In genomic region chr15:78002996-78003395, GRCh38 we compare ENCODE assay signal across 18 cellular contexts.
DNase-seq lines count a peak whose midpoint lies in the region; ATAC-seq and TF ChIP-seq lines count a peak whose summit lies in the region.
"Had no signal": no experiment of that assay in that cellular context is flagged by ENCODE, and none has a peak within 500 bp of the region (broad histone marks: within the 10 kb centered on the region; RNA-seq: fewer than 3 reads in every experiment).

No MANE protein-coding gene starts in this region.

- CTCF ChIA-PET in naive thymus-derived CD4-positive, alpha-beta T cell (lab: Charles Lee), result interaction anchor here (0.6 kb wide), 1 partner anchor 93 kb away, joined by 3 read pairs; no protein-coding TSS in a partner anchor

- peak overlapping the region in 7 of 10 donors; percentile 5 to 68 (median 27) for H3K27ac Mint-ChIP-seq in naive thymus-derived CD8-positive, alpha-beta T cell
- peak overlapping the region in 2 of 9 donors; percentile 21 to 73 for H3K27ac Mint-ChIP-seq in naive thymus-derived CD4-positive, alpha-beta T cell
- H3K27ac Mint-ChIP-seq: stimulated activated naive B cell treated with anti-CD40 and anti-IgM and Interleukin-4, amounts not matched to agents 10 μg/mL and 1 μg/mL and 100 μg/mL, for 72 hours had no signal

- H3K27me3 Mint-ChIP-seq in naive thymus-derived CD8-positive, alpha-beta T cell, result no peaks in the 10 kb centered on the region
- no peaks in the 10 kb centered on the region for H3K27me3 Mint-ChIP-seq in naive thymus-derived CD4-positive, alpha-beta T cell
- H3K27me3 Mint-ChIP-seq: brain; stimulated activated naive B cell treated with anti-CD40 and anti-IgM and Interleukin-4, amounts not matched to agents 10 μg/mL and 1 μg/mL and 100 μg/mL, for 72 hours had no signal

- H3K36me3 Mint-ChIP-seq in naive thymus-derived CD8-positive, alpha-beta T cell, result peaks cover 0 to 83% (median 14%) of the 10 kb centered on the region in 3 donors
- H3K36me3 Mint-ChIP-seq in naive thymus-derived CD4-positive, alpha-beta T cell, result peaks cover 10 to 36% (median 14%) of the 10 kb centered on the region in 5 donors

- no peaks in the 10 kb centered on the region for H3K9me3 Mint-ChIP-seq in naive thymus-derived CD8-positive, alpha-beta T cell
- H3K9me3 Mint-ChIP-seq in naive thymus-derived CD4-positive, alpha-beta T cell, result no peaks in the 10 kb centered on the region
- H3K9me3 Mint-ChIP-seq: stimulated activated naive B cell treated with anti-CD40 and anti-IgM and Interleukin-4, amounts not matched to agents 10 μg/mL and 1 μg/mL and 100 μg/mL, for 72 hours had no signal

- no peaks in the 10 kb centered on the region for H3K27me3 ChIP-seq in naive thymus-derived CD4-positive, alpha-beta T cell (ENCODE audit: control insufficient read depth in 2 of 2, insufficient read depth in 2 of 2, low read length in 2 of 2)
- H3K27me3 ChIP-seq: spleen had no signal

- no peak overlapping the region for H3K4me3 ChIP-seq in naive thymus-derived CD4-positive, alpha-beta T cell (ENCODE audit: low read length)
- H3K4me3 ChIP-seq: spleen had no signal

- TF ChIP-seq CTCF in C4-2B (conservative IDR thresholded peaks at IDR 0.05), result no peak

- peaks cover 4 to 27% (median 15%) of the 10 kb centered on the region in 4 donors for H3K4me1 Mint-ChIP-seq in naive thymus-derived CD8-positive, alpha-beta T cell
- H3K4me1 Mint-ChIP-seq in naive thymus-derived CD4-positive, alpha-beta T cell, result peaks cover 0 to 41% (median 5%) of the 10 kb centered on the region in 7 donors

- intact Hi-C loops in naive thymus-derived CD4-positive, alpha-beta T cell (cut with micrococcal nuclease), result no loop called here

- H3K27ac ChIP-seq in C4-2B (peak overlapping the region; percentile 83), caudate nucleus (ENCODE audit: low read depth, low read length) (no peak overlapping the region)
- H3K27ac ChIP-seq in naive thymus-derived CD4-positive, alpha-beta T cell (ENCODE audit: low read depth, low read length), result no peak overlapping the region

- POLR2A ChIA-PET in naive thymus-derived CD8-positive, alpha-beta T cell (lab: Charles Lee), result no interaction called here
- POLR2A ChIA-PET in naive thymus-derived CD4-positive, alpha-beta T cell (lab: Charles Lee), result no interaction called here

- peak; percentile 23 for DNase-seq in NCI-H82 (lab: John Stamatoyannopoulos, UW)
- DNase-seq in NCI-H82 treated with DMSO at 0.1 percent for 48 hours (lab: John Stamatoyannopoulos, UW; ENCODE audit: unreplicated experiment), result no peak
- peak; percentile 57 for DNase-seq in NCI-H69 (lab: John Stamatoyannopoulos, UW)
- DNase-seq in naive thymus-derived CD8-positive, alpha-beta T cell, result no peak
- no peak for DNase-seq in naive thymus-derived CD4-positive, alpha-beta T cell
- DNase-seq in caudate nucleus (lab: John Stamatoyannopoulos, UW), result no peak
- DNase-seq in left lobe of liver (ENCODE audit: low spot score), result no peak
- DNase-seq: activated gamma-delta T cell; HCEC 1CT; Kasumi-1; NCI-H524 treated with DMSO at 0.1 percent for 48 hours; nucleus accumbens; retina; spleen; stimulated activated CD4-positive, alpha-beta T cell treated with anti-CD3 and anti-CD28 coated beads, Interleukin-4, amount 100 ng/mL, for 1 hour; stimulated activated naive B cell treated with anti-CD40 and anti-IgM and Interleukin-4, amounts not matched to agents 10 μg/mL and 1 μg/mL and 100 μg/mL, for 72 hours had no signal

- H3K4me3 Mint-ChIP-seq in naive thymus-derived CD8-positive, alpha-beta T cell, result no peak overlapping the region
- H3K4me3 Mint-ChIP-seq in naive thymus-derived CD4-positive, alpha-beta T cell, result no peak overlapping the region
- H3K4me3 Mint-ChIP-seq: brain; stimulated activated naive B cell treated with anti-CD40 and anti-IgM and Interleukin-4, amounts not matched to agents 10 μg/mL and 1 μg/mL and 100 μg/mL, for 72 hours had no signal

- no peak for ATAC-seq in naive thymus-derived CD8-positive, alpha-beta T cell
- ATAC-seq in naive thymus-derived CD4-positive, alpha-beta T cell, result no peak
- ATAC-seq in left lobe of liver, result no peak
- ATAC-seq: stimulated activated naive B cell treated with anti-CD40 and anti-IgM and Interleukin-4, amounts not matched to agents 10 μg/mL and 1 μg/mL and 100 μg/mL, for 72 hours had no signal

- no peaks in the 10 kb centered on the region for H3K9me3 ChIP-seq in naive thymus-derived CD4-positive, alpha-beta T cell (ENCODE audit: control insufficient read depth in 2 of 3, low read length in 3 of 3)
- H3K9me3 ChIP-seq: spleen had no signal

- no peaks in the 10 kb centered on the region for H3K4me1 ChIP-seq in naive thymus-derived CD4-positive, alpha-beta T cell (ENCODE audit: control insufficient read depth in 2 of 2, insufficient read depth in 2 of 2, low read length in 2 of 2)

- H3K36me3 ChIP-seq in naive thymus-derived CD4-positive, alpha-beta T cell (ENCODE audit: control insufficient read depth in 2 of 3, insufficient read depth in 3 of 3, low read length in 3 of 3), result peaks cover 22 to 94% (median 25%) of the 10 kb centered on the region in 3 experiments

Comparison
In these comparisons a context has a peak if more than half of its experiments do, and no peak if none do; other contexts are left out.
1. DNase-seq: peak in NCI-H82 (single experiment) and NCI-H69 (single experiment); none in NCI-H82 treated with DMSO at 0.1 percent for 48 hours (single experiment), naive thymus-derived CD8-positive, alpha-beta T cell (0 of 10), naive thymus-derived CD4-positive, alpha-beta T cell (0 of 9), caudate nucleus (0 of 61) and left lobe of liver (single experiment).